Comparison of ENCODE assay signal across 8 cellular contexts in genomic region chr9:127449332-127449966, GRCh38. TPM values are rescaled to one million over a fixed set of nuclear protein-coding genes. Genes with fewer than 3 reads are reported as not detected.
A peak's percentile ranks its signal among the peaks of the same experiment; 100 is the strongest.
DNase-seq lines count a peak whose midpoint lies in the region; TF ChIP-seq lines count a peak whose summit lies in the region.

No MANE protein-coding gene starts in this region.

- H3K79me1 ChIP-seq in mesenchymal stem cell (replicated peaks; ENCODE audit: low read length, poor library complexity, severe bottlenecking), result peaks cover 13% of the 10 kb centered on the region

- in situ Hi-C loops in astrocyte of the spinal cord (cut with HindIII; ENCODE audit: low sequenced_read_pairs), result no loop called here

- no peak overlapping the region for H3K18ac ChIP-seq in mesenchymal stem cell (ENCODE audit: low read depth in 1 of 2, low read length in 2 of 2)

- H3K4me2 ChIP-seq in mesenchymal stem cell (ENCODE audit: low read length, poor library complexity, severe bottlenecking), result peak overlapping the region; percentile 78

- CTCF ChIA-PET in AG04450 (lab: Charles Lee), result interaction anchor here (1.2 kb wide), 1 partner anchor 136 kb away, joined by 4 read pairs; no protein-coding TSS in a partner anchor

- no peak overlapping the region for H2BK5ac ChIP-seq in mesenchymal stem cell (ENCODE audit: low read depth, low read length, poor library complexity, severe bottlenecking)

- peaks cover 5% of the 10 kb centered on the region; the same call in 1 of the 2 replicates for H3K4me1 ChIP-seq in HUES64 (ENCODE audit: insufficient read depth, low read length)
- peaks cover 14% of the 10 kb centered on the region for H3K4me1 ChIP-seq in mesenchymal stem cell (ENCODE audit: control insufficient read depth, insufficient read depth, low read depth, low read length)

- H3K36me3 ChIP-seq in HUES64 (ENCODE audit: insufficient read depth, low read length) (peaks cover 66% of the 10 kb centered on the region), mesenchymal stem cell (ENCODE audit: control insufficient read depth in 1 of 2, insufficient read depth in 2 of 2, low read depth in 1 of 2, low read length in 2 of 2) (peaks cover 61 to 63% of the 10 kb centered on the region in 2 experiments)

- H3K23ac ChIP-seq in mesenchymal stem cell (ENCODE audit: low read length in 2 of 2), result peak overlapping the region in 1 of 2 experiments; percentile 41

- POLR2A ChIA-PET in AG04450 (lab: Yijun Ruan, JAX), result interaction anchor here (0.5 to 1.5 kb wide), 3 partner anchors 25 to 137 kb away, joined by 6 to 10 read pairs (median 7); partner anchors contain the start of gene ZNF79

- TF ChIP-seq CTCF in AG04450 (IDR thresholded peaks at IDR 0.05; ENCODE audit: low read depth, low read length) (no peak), astrocyte of the spinal cord (IDR thresholded peaks at IDR 0.05; ENCODE audit: low read depth, low read length) (no peak)

- no peak overlapping the region for H2BK120ac ChIP-seq in mesenchymal stem cell (ENCODE audit: low read depth, low read length)

- H3K27me3 ChIP-seq in AG04450 (ENCODE audit: control insufficient read depth, insufficient read depth, low read length) (no peaks in the 10 kb centered on the region), HUES64 (ENCODE audit: insufficient read depth, low read length) (no peaks in the 10 kb centered on the region), mesenchymal stem cell (ENCODE audit: control insufficient read depth in 1 of 2, insufficient read depth in 1 of 2, low read length in 2 of 2) (no peaks in the 10 kb centered on the region)

- H2BK12ac ChIP-seq in mesenchymal stem cell (ENCODE audit: low read length in 2 of 2), result no peak overlapping the region

- no peak overlapping the region for H2BK15ac ChIP-seq in mesenchymal stem cell (ENCODE audit: low read depth, poor library complexity, severe bottlenecking)

- no peak overlapping the region for H4K91ac ChIP-seq in mesenchymal stem cell (ENCODE audit: low read length)

- H3K27ac ChIP-seq in AG04450 (ENCODE audit: low read depth, low read length), result peak overlapping the region; percentile 89
- peak overlapping the region; percentile 90 for H3K27ac ChIP-seq in HUES64 (ENCODE audit: low read depth, low read length)
- H3K27ac ChIP-seq in mesenchymal stem cell (ENCODE audit: low read length, poor library complexity, severe bottlenecking), result peak overlapping the region; percentile 11

- peaks cover 26% of the 10 kb centered on the region for H3K9me3 ChIP-seq in AG04450 (ENCODE audit: control insufficient read depth, insufficient read depth, low read length)
- no peaks in the 10 kb centered on the region for H3K9me3 ChIP-seq in HUES64 (ENCODE audit: insufficient read depth, low read depth, low read length)
- H3K9me3 ChIP-seq in mesenchymal stem cell (ENCODE audit: control insufficient read depth, low read length), result peaks cover 8% of the 10 kb centered on the region

- no peak overlapping the region for H3K14ac ChIP-seq in mesenchymal stem cell (ENCODE audit: low read length in 2 of 2)

- WGBS in HUES64, result 63% methylated on average over 5 of the region's 5 CpGs
- 57% methylated on average over 5 of the region's 5 CpGs for WGBS in mesenchymal stem cell

- peak overlapping the region; percentile 100 for H3K9ac ChIP-seq in HUES64 (ENCODE audit: low read depth, low read length)
- peak overlapping the region; percentile 97 for H3K9ac ChIP-seq in mesenchymal stem cell (ENCODE audit: low read length)

- DNase-seq in AG04450 (ENCODE audit: low read depth, low spot score) (no peak), astrocyte of the spinal cord (ENCODE audit: low read depth, low spot score) (peak; percentile 2), mesenchymal stem cell (no peak), GM03348 (ENCODE audit: low spot score) (no peak), NCI-H446 treated with DMSO at 0.1 percent for 48 hours (lab: John Stamatoyannopoulos, UW) (no peak), NCI-H1105 (lab: John Stamatoyannopoulos, UW) (no peak)
- DNase-seq in effector CD8-positive, alpha-beta T cell (lab: John Stamatoyannopoulos, UW), result no peak

- peak overlapping the region; percentile 96 for H3K4me3 ChIP-seq in AG04450 (ENCODE audit: low read depth, low read length)
- H3K4me3 ChIP-seq in HUES64 (ENCODE audit: low read length), result peak overlapping the region; percentile 98
- peak overlapping the region; percentile 99 for H3K4me3 ChIP-seq in astrocyte of the spinal cord (ENCODE audit: low read depth, low read length)
- peak overlapping the region; percentile 40 to 94 for H3K4me3 ChIP-seq in mesenchymal stem cell (ENCODE audit: insufficient read depth in 1 of 2, low read depth in 1 of 2, low read length in 2 of 2)

- no peak overlapping the region for H3K4ac ChIP-seq in mesenchymal stem cell (ENCODE audit: low read depth in 1 of 2, low read length in 2 of 2)

- H2AFZ ChIP-seq in mesenchymal stem cell (ENCODE audit: low read depth, low read length), result no peak overlapping the region

- H4K8ac ChIP-seq in mesenchymal stem cell (ENCODE audit: low read length), result no peak overlapping the region

- H2AK5ac ChIP-seq in mesenchymal stem cell (ENCODE audit: low read length, severe bottlenecking), result no peak overlapping the region

RNA-seq across cellular contexts. Expression of gene RPL12, which starts 1.8 kb away (rescaled TPM):
- 2,379 and 2,541 TPM in 2 replicates for polyA plus RNA-seq in AG04450 (2011; rRNA removed)
- 720 and 1,006 TPM in 2 replicates for polyA minus RNA-seq in AG04450 (2011; rRNA and poly(A)+ RNA removed)
- 1,412 TPM for polyA plus RNA-seq in HUES64 (2013, experiment 1 of 2)
- polyA plus RNA-seq in HUES64 (2013, experiment 2 of 2), result 1,543 TPM
- polyA plus RNA-seq in mesenchymal stem cell (2013, experiment 1 of 2), result 2,850 TPM
- 2,702 TPM for polyA plus RNA-seq in mesenchymal stem cell (2013, experiment 2 of 2)

RNA-seq across cellular contexts. Expression of gene LRSAM1, which starts 1.9 kb away (rescaled TPM):
- polyA plus RNA-seq in AG04450 (2011; rRNA removed), result 3.4 and 4.8 TPM in 2 replicates
- 4.9 and 5.7 TPM in 2 replicates for polyA minus RNA-seq in AG04450 (2011; rRNA and poly(A)+ RNA removed)
- 9.9 TPM for polyA plus RNA-seq in HUES64 (2013, experiment 1 of 2)
- polyA plus RNA-seq in HUES64 (2013, experiment 2 of 2), result 11.4 TPM
- 7.9 TPM for polyA plus RNA-seq in mesenchymal stem cell (2013, experiment 1 of 2)
- polyA plus RNA-seq in mesenchymal stem cell (2013, experiment 2 of 2), result 7.2 TPM

RNA-seq across cellular contexts. Expression of gene ZNF79, which starts 25.3 kb away (rescaled TPM):
- polyA plus RNA-seq in AG04450 (2011; rRNA removed), result 5.2 and 5.6 TPM in 2 replicates
- polyA minus RNA-seq in AG04450 (2011; rRNA and poly(A)+ RNA removed), result 19.7 and 21.1 TPM in 2 replicates
- polyA plus RNA-seq in HUES64 (2013, experiment 1 of 2), result 5.8 TPM
- polyA plus RNA-seq in HUES64 (2013, experiment 2 of 2), result 5.2 TPM
- 3.0 TPM for polyA plus RNA-seq in mesenchymal stem cell (2013, experiment 1 of 2)
- polyA plus RNA-seq in mesenchymal stem cell (2013, experiment 2 of 2), result 3.0 TPM

RNA-seq across cellular contexts. Expression of gene SLC2A8, which starts 52.5 kb away (rescaled TPM):
- polyA plus RNA-seq in AG04450 (2011; rRNA removed), result 5.4 and 6.3 TPM in 2 replicates
- 4.6 and 5.7 TPM in 2 replicates for polyA minus RNA-seq in AG04450 (2011; rRNA and poly(A)+ RNA removed)
- 18.7 TPM for polyA plus RNA-seq in HUES64 (2013, experiment 1 of 2)
- 14.5 TPM for polyA plus RNA-seq in HUES64 (2013, experiment 2 of 2)
- polyA plus RNA-seq in mesenchymal stem cell (2013, experiment 1 of 2), result 6.3 TPM
- polyA plus RNA-seq in mesenchymal stem cell (2013, experiment 2 of 2), result 6.8 TPM

Comparison
In these comparisons a context has a peak if more than half of its experiments do, and no peak if none do; other contexts are left out.
1. H3K27ac ChIP-seq: peak in every context shown above with its lines; median percentile 90 in HUES64; 89 in AG04450; 11 in mesenchymal stem cell.